Comparison of ENCODE assay signal across 8 cellular contexts in the genomic region with DNA sequence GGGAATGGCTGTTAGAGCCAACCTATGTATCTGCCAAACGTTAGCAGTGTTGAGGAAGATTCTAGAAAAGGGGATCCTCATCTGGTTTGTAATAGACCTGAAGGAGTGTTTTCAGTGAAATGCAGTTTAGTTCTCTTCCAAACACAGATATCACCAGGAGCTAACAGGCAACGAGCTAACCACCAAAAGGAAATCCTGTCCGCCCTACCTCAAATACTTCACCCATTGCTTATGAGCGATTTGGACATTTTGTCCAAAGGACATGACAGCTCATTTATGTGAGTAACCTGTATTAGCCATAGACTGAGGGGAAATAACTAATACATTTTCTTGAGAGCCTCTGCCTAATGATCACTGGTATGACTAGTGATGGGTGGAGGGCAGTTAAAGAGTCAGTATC. TPM values are rescaled to one million over a fixed set of nuclear protein-coding genes. Genes with fewer than 3 reads are reported as not detected.
DNase-seq lines count a peak whose midpoint lies in the region; ATAC-seq, FAIRE-seq and TF ChIP-seq lines count a peak whose summit lies in the region.

No MANE protein-coding gene starts in this region.

- H3K4me2 ChIP-seq in PC-9 (peak overlapping the region; percentile 82), H1 (ENCODE audit: insufficient read depth in 1 of 2, low read depth in 2 of 2, low read length in 2 of 2) (peak overlapping the region; percentile 66 to 77), neuronal stem cell (ENCODE audit: insufficient read depth, low read length, poor library complexity, severe bottlenecking) (peak overlapping the region; percentile 59)

- DNase-seq in GM12891 (ENCODE audit: insufficient read length, low spot score): no peak
- DNase-seq in PC-9: peak in 1 of 2 experiments; percentile 34
- DNase-seq in H1 (ENCODE audit: low read depth in 1 of 2, low spot score in 2 of 2): no peak
- no peak for DNase-seq in neuronal stem cell (ENCODE audit: low spot score)
- DNase-seq in NCI-H1436 (lab: John Stamatoyannopoulos, UW): no peak
- no peak for DNase-seq in G401 (ENCODE audit: low spot score)
- DNase-seq in NCI-H146 (lab: John Stamatoyannopoulos, UW): no peak

- intact Hi-C loops in PC-9 (cut with micrococcal nuclease; ENCODE audit: unreplicated experiment): loop anchor here (5.0 kb wide), 1 partner anchor 159 kb away; no protein-coding TSS in a partner anchor

- CTCF ChIA-PET in PC-9 (lab: Charles Lee) (interaction anchor here (0.6 to 2.2 kb wide), 4 partner anchors 9 to 339 kb away, joined by 3 to 10 read pairs (median 6); no protein-coding TSS in a partner anchor), H1 (lab: Charles Lee; ENCODE audit: partially characterized antibody) (interaction anchor here (0.7 to 2.5 kb wide), 7 partner anchors 13 to 287 kb away, joined by 3 to 12 read pairs (median 4); no protein-coding TSS in a partner anchor)

- peaks cover 51% of the 10 kb centered on the region for H3F3A ChIP-seq in PC-9 (ENCODE audit: insufficient read depth, low read depth)

- FAIRE-seq in GM12891 (lab: Jason Lieb, UNC) (peak; percentile 23), H1 (lab: Jason Lieb, UNC) (no peak)

- H4K5ac ChIP-seq in H1 (ENCODE audit: insufficient read length, low read depth, low read length): no peak overlapping the region

- no peaks in the 10 kb centered on the region for H4K20me1 ChIP-seq in PC-9 (ENCODE audit: insufficient read depth)
- no peaks in the 10 kb centered on the region for H4K20me1 ChIP-seq in H1 (replicated peaks in 1 of 2; ENCODE audit: control insufficient read depth in 1 of 2, insufficient read depth in 2 of 2, low read length in 2 of 2)

- H3K23me2 ChIP-seq in H1 (ENCODE audit: low read depth, low read length): peaks cover 7% of the 10 kb centered on the region; the same call in 1 of the 2 replicates

- no peak overlapping the region for H4K8ac ChIP-seq in H1 (ENCODE audit: extremely low read depth, insufficient read depth, low read length)
- H4K8ac ChIP-seq in neuronal stem cell (ENCODE audit: low read depth, low read length): no peak overlapping the region

- H2BK15ac ChIP-seq in H1 (ENCODE audit: low read length): no peak overlapping the region
- no peak overlapping the region for H2BK15ac ChIP-seq in neuronal stem cell (ENCODE audit: low read length)

- TF ChIP-seq EP300 in H1 (IDR thresholded peaks at IDR 0.05; ENCODE audit: borderline replicate concordance in 1 of 2, low read depth in 2 of 2, low read length in 2 of 2): no peak

- no peak overlapping the region; the same call in 1 of the 2 replicates for H3K18ac ChIP-seq in H1 (ENCODE audit: extremely low read depth, low read length)
- no peak overlapping the region for H3K18ac ChIP-seq in neuronal stem cell (ENCODE audit: low read length)

- H3K14ac ChIP-seq in H1 (ENCODE audit: insufficient read length) (no peak overlapping the region), neuronal stem cell (ENCODE audit: low read length) (no peak overlapping the region)

- 0 out of 2 replicates have a peak, but pooled peaks cover 11% of the 10 kb centered on the region for H3K36me3 ChIP-seq in PC-9 (ENCODE audit: low read depth)
- peaks cover 0 to 2% (median 0%) of the 10 kb centered on the region in 4 experiments; a peak in 1 of 8 replicates for H3K36me3 ChIP-seq in H1 (ENCODE audit: control insufficient read depth in 2 of 4, insufficient read depth in 4 of 4, low read length in 3 of 4)
- H3K36me3 ChIP-seq in neuronal stem cell (replicated peaks in 1 of 2; ENCODE audit: control insufficient read depth in 2 of 2, insufficient read depth in 2 of 2, low read length in 2 of 2): peaks cover 2 to 5% of the 10 kb centered on the region in 2 donors

- H2BK5ac ChIP-seq in H1 (ENCODE audit: low read depth, low read length) (no peak overlapping the region), neuronal stem cell (ENCODE audit: low read length) (no peak overlapping the region)

- no peak overlapping the region; the same call in 1 of the 2 replicates for H2BK12ac ChIP-seq in H1 (ENCODE audit: low read depth, low read length)
- H2BK12ac ChIP-seq in neuronal stem cell (ENCODE audit: low read length): no peak overlapping the region

- in situ Hi-C loops in G401 (cut with HindIII; ENCODE audit: low sequenced_read_pairs): no loop called here

- POLR2A ChIA-PET in PC-9 (lab: Charles Lee; ENCODE audit: unreplicated experiment) (interaction anchor here (0.5 to 1.2 kb wide), 5 partner anchors 9 to 68 kb away, joined by 6 to 54 read pairs (median 11); a partner anchor contains a TSS), H1 (lab: Charles Lee; ENCODE audit: partially characterized antibody) (interaction anchor here (0.6 to 2.8 kb wide), 10 partner anchors 9 to 99 kb away, joined by 3 to 9 read pairs (median 3); a partner anchor contains a TSS)

- TF ChIP-seq RAD21 in H1 (IDR thresholded peaks at IDR 0.05 in 1 of 2, conservative IDR thresholded peaks at IDR 0.05 in 1 of 2; ENCODE audit: low read depth in 2 of 2, low read length in 2 of 2): no peak

- H3K27ac ChIP-seq in PC-9 (peak overlapping the region; percentile 68), H1 (ENCODE audit: low read depth, low read length) (no peak overlapping the region; the same call in 1 of the 2 replicates), neuronal stem cell (replicated peaks; ENCODE audit: low read length) (no peak overlapping the region)

- ATAC-seq in GM18909 (IDR thresholded peaks at IDR 0.05; ENCODE audit: poor library complexity, unreplicated experiment): no peak

- 73% methylated on average over 4 of the region's 4 CpGs; no CpG with 5 or more reads in 1 of the 2 experiments for WGBS in H1 (ENCODE audit: extremely low coverage in 1 of 2, insufficient coverage in 1 of 2, insufficient read length in 1 of 2, insufficient replicate concordance in 2 of 2, low coverage in 1 of 2, low lambda C conversion rate in 2 of 2, missing lambda C conversion rate in 1 of 2), 2 experiments
- WGBS in neuronal stem cell (ENCODE audit: extremely low coverage in 2 of 2, insufficient read length in 2 of 2, insufficient replicate concordance in 1 of 2), 2 donors: no CpG with 5 or more reads among the region's 4 CpGs

- H2AFZ ChIP-seq in PC-9 (peak overlapping the region; percentile 76), H1 (ENCODE audit: low read length) (peak overlapping the region; percentile 71; the same call in 1 of the 2 replicates), neuronal stem cell (ENCODE audit: low read length) (peak overlapping the region; percentile 92)

- H3K56ac ChIP-seq in H1 (replicated peaks; ENCODE audit: insufficient read length, low read depth, low read length): no peak overlapping the region

- H3K23ac ChIP-seq in H1 (ENCODE audit: insufficient read length) (no peak overlapping the region), neuronal stem cell (ENCODE audit: low read depth, low read length, poor library complexity) (no peak overlapping the region)

- no peak overlapping the region for H2AK5ac ChIP-seq in H1 (ENCODE audit: low read depth, low read length)
- no peak overlapping the region for H2AK5ac ChIP-seq in neuronal stem cell (ENCODE audit: low read depth, low read length)

- H3K79me2 ChIP-seq in PC-9 (ENCODE audit: low read depth) (peaks cover 8% of the 10 kb centered on the region; the same call in 1 of the 2 replicates), H1 (ENCODE audit: control insufficient read depth in 1 of 2, insufficient read depth in 2 of 2, low read length in 2 of 2) (no peaks in the 10 kb centered on the region)

- peak overlapping the region; percentile 56 for H3K4me3 ChIP-seq in PC-9
- peak overlapping the region in 3 of 4 experiments; percentile 37 to 76 (median 74); a peak in 6 of 8 replicates for H3K4me3 ChIP-seq in H1 (ENCODE audit: extremely low read depth in 1 of 4, insufficient read depth in 2 of 4, low read depth in 3 of 4, low read length in 4 of 4)
- H3K4me3 ChIP-seq in neuronal stem cell (ENCODE audit: low read length in 2 of 2): peak overlapping the region in 1 of 2 donors; percentile 49

- H2BK20ac ChIP-seq in H1 (ENCODE audit: low read length): no peak overlapping the region

- no peak overlapping the region for H4K91ac ChIP-seq in H1 (replicated peaks; ENCODE audit: insufficient read length, low read length)
- H4K91ac ChIP-seq in neuronal stem cell (ENCODE audit: low read depth, low read length, poor library complexity): no peak overlapping the region

- no peak overlapping the region for H3K4ac ChIP-seq in H1 (replicated peaks; ENCODE audit: insufficient read length, low read depth, low read length)
- H3K4ac ChIP-seq in neuronal stem cell (ENCODE audit: low read length): no peak overlapping the region

- H3K27me3 ChIP-seq in PC-9 (ENCODE audit: insufficient read depth, low read depth) (no peaks in the 10 kb centered on the region), H1 (replicated peaks in 1 of 4; ENCODE audit: control insufficient read depth in 3 of 4, extremely low read depth in 1 of 4, insufficient read depth in 3 of 4, low read length in 3 of 4) (peaks cover 0 to 9% (median 3%) of the 10 kb centered on the region in 4 experiments; a peak in 4 of 7 replicates), neuronal stem cell (ENCODE audit: control insufficient read depth in 3 of 3, insufficient read depth in 3 of 3, low read depth in 1 of 3, low read length in 3 of 3) (no peaks in the 10 kb centered on the region)

- H3K79me1 ChIP-seq in H1 (ENCODE audit: low read depth, low read length): no peaks in the 10 kb centered on the region
- no peaks in the 10 kb centered on the region for H3K79me1 ChIP-seq in neuronal stem cell (ENCODE audit: low read depth, low read length)

- H3K9me3 ChIP-seq in PC-9 (ENCODE audit: insufficient read depth, low read depth): no peaks in the 10 kb centered on the region
- no peaks in the 10 kb centered on the region for H3K9me3 ChIP-seq in H1 (ENCODE audit: insufficient read depth in 2 of 2, low read depth in 1 of 2, low read length in 1 of 2)
- H3K9me3 ChIP-seq in neuronal stem cell (replicated peaks in 1 of 2; ENCODE audit: control insufficient read depth in 2 of 2, insufficient read depth in 1 of 2, low read depth in 1 of 2, low read length in 2 of 2): peaks cover 0 to 3% of the 10 kb centered on the region in 2 donors

- no peak for TF ChIP-seq POLR2A in GM12891 (IDR thresholded peaks at IDR 0.05; ENCODE audit: low read depth, low read length)
- no peak for TF ChIP-seq POLR2A in H1 (IDR thresholded peaks at IDR 0.05; ENCODE audit: control extremely low read depth in 1 of 2, low read depth in 2 of 2, low read length in 2 of 2)

- H2BK120ac ChIP-seq in H1 (replicated peaks; ENCODE audit: low read depth, low read length): no peak overlapping the region
- H2BK120ac ChIP-seq in neuronal stem cell (ENCODE audit: low read depth, low read length): no peak overlapping the region

- H3K9me2 ChIP-seq in PC-9 (ENCODE audit: insufficient read depth): no peaks in the 10 kb centered on the region

- BruUV-seq in PC-9 (replicated peaks; lab: Mats Ljungman, UMichigan): TSS peak; percentile 95

- TF ChIP-seq CTCF in PC-9 (conservative IDR thresholded peaks at IDR 0.05): no peak
- no peak for TF ChIP-seq CTCF in H1 (IDR thresholded peaks at IDR 0.05; ENCODE audit: control extremely low read depth in 1 of 3, insufficient read depth in 1 of 3, low read depth in 1 of 3, low read length in 3 of 3)

- H3K9ac ChIP-seq in H1 (replicated peaks in 1 of 4; ENCODE audit: extremely low read depth in 1 of 4, low read depth in 3 of 4, low read length in 3 of 4): peak overlapping the region in 2 of 4 experiments; percentile 43 to 59; a peak in 3 of 7 replicates
- H3K9ac ChIP-seq in neuronal stem cell (ENCODE audit: low read depth, low read length, poor library complexity): no peak overlapping the region

- H3K4me1 ChIP-seq in PC-9 (replicated peaks; ENCODE audit: insufficient read depth): peaks cover 67% of the 10 kb centered on the region
- H3K4me1 ChIP-seq in H1 (replicated peaks in 1 of 4; ENCODE audit: control insufficient read depth in 3 of 4, insufficient read depth in 4 of 4, low read length in 3 of 4): peaks cover 0 to 7% (median 4%) of the 10 kb centered on the region in 4 experiments; a peak in 6 of 7 replicates
- peaks cover 7 to 8% of the 10 kb centered on the region in 2 donors for H3K4me1 ChIP-seq in neuronal stem cell (ENCODE audit: control insufficient read depth in 2 of 2, insufficient read depth in 1 of 2, low read depth in 1 of 2, low read length in 2 of 2)

RNA-seq across cellular contexts. Expression of a gene that starts 0.7 kb away (rescaled TPM):
- polyA plus RNA-seq in GM12891 (2012; ENCODE audit: low read depth, missing spikeins): not detected
- 0.90 TPM in 1 of 2 replicates, not detected in the other for total RNA-seq in PC-9 (2021)
- total RNA-seq in H1 (2021; fragmentation: NEBNext Ultra II Directional; extraction: Animal tissue kit (Norgen Biotek cat#: 25700)): not detected in 2 replicates
- not detected in 2 replicates for polyA plus RNA-seq in H1 (2011; rRNA removed)
- not detected for polyA plus RNA-seq in H1 (2011; cell fraction: cytosol; rRNA removed)
- polyA plus RNA-seq in H1 (2011; cell fraction: nucleus; rRNA removed): not detected
- polyA plus RNA-seq in H1 (2012, experiment 1 of 2): not detected in 4 replicates
- not detected for polyA plus RNA-seq in H1 (2012, experiment 2 of 2)
- polyA plus RNA-seq in H1 (2013, experiment 1 of 2): not detected
- not detected for polyA plus RNA-seq in H1 (2013, experiment 2 of 2)
- polyA minus RNA-seq in H1 (2011; rRNA and poly(A)+ RNA removed): not detected in 2 replicates
- not detected for polyA minus RNA-seq in H1 (2011; cell fraction: cytosol; rRNA and poly(A)+ RNA removed)
- 1.7 TPM for polyA minus RNA-seq in H1 (2011; cell fraction: nucleus; rRNA and poly(A)+ RNA removed)
- polyA plus RNA-seq in neuronal stem cell (2013, experiment 1 of 2): 0.47 TPM
- 0.30 TPM for polyA plus RNA-seq in neuronal stem cell (2013, experiment 2 of 2)
- total RNA-seq in G401 (2014; rRNA removed; shearing (Covaris generic)): not detected in 2 replicates

RNA-seq across cellular contexts. Expression of a gene that starts 34.9 kb away (rescaled TPM):
- 126 TPM for polyA plus RNA-seq in GM12891 (2012; ENCODE audit: low read depth, missing spikeins)
- 288 and 291 TPM in 2 replicates for total RNA-seq in PC-9 (2021)
- 90.3 and 101 TPM in 2 replicates for total RNA-seq in H1 (2021; fragmentation: NEBNext Ultra II Directional; extraction: Animal tissue kit (Norgen Biotek cat#: 25700))
- polyA plus RNA-seq in H1 (2011; rRNA removed): 38.7 and 63.1 TPM in 2 replicates
- 60.8 TPM for polyA plus RNA-seq in H1 (2011; cell fraction: cytosol; rRNA removed)
- 34.8 TPM for polyA plus RNA-seq in H1 (2011; cell fraction: nucleus; rRNA removed)
- 68.1 to 85.4 TPM (median 79.2 TPM) in 4 replicates for polyA plus RNA-seq in H1 (2012, experiment 1 of 2)
- polyA plus RNA-seq in H1 (2012, experiment 2 of 2): 21.8 TPM
- 74.9 TPM for polyA plus RNA-seq in H1 (2013, experiment 1 of 2)
- polyA plus RNA-seq in H1 (2013, experiment 2 of 2): 94.6 TPM
- 96.0 and 153 TPM in 2 replicates for polyA minus RNA-seq in H1 (2011; rRNA and poly(A)+ RNA removed)
- polyA minus RNA-seq in H1 (2011; cell fraction: cytosol; rRNA and poly(A)+ RNA removed): 22.2 TPM
- polyA minus RNA-seq in H1 (2011; cell fraction: nucleus; rRNA and poly(A)+ RNA removed): 33.5 TPM
- 75.8 TPM for polyA plus RNA-seq in neuronal stem cell (2013, experiment 1 of 2)
- 77.5 TPM for polyA plus RNA-seq in neuronal stem cell (2013, experiment 2 of 2)
- total RNA-seq in G401 (2014; rRNA removed; shearing (Covaris generic)): 50.9 and 76.4 TPM in 2 replicates
